18 cellular contexts compared by ENCODE assay signal in the genomic region with DNA sequence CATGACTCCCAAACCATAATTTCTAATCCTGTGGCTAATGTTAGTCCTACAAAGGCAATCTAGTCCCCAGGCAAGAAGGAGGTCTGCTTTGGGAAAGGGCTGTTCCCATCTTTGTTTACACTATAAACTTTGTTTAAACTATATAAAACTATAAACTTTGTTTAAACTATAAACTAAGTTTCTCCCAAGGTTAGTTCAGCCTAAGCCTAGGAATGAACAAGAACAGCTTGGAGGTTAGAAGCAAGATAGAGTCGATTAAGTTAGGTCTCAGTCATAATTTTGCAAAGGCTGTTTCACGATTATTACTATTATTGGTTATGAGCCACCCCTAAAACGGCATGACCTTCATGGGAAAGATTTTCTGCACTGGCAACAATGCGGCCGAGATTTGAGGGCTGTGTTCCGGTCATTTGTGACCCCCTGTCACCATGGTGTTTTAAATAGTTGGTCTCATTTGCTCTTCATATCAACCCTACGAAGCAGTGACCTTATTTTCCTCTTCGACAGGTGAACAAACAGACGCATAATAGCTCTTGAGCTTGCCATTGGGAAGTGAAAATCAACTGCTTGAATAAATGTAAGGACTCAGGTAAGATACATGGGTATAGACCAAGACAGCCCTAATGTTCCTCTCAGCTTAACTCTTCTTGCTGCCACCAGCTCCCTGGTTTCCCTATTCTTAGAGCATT.
"Had no signal": no experiment of that assay in that cellular context is flagged by ENCODE, and none has a peak within 500 bp of the region (broad histone marks: within the 10 kb centered on the region; RNA-seq: fewer than 3 reads in every experiment).

No MANE protein-coding gene starts in this region.

- ATAC-seq: body of pancreas; heart left ventricle; pancreas; stimulated activated effector memory CD8-positive, alpha-beta T cell treated with anti-CD3 and anti-CD28 coated beads, Interleukin-12 subunit alpha, Interleukin-12 subunit beta, amount 100 ng/mL, for 72 hours had no signal

- H3K27ac ChIP-seq: body of pancreas, coronary artery, heart left ventricle, pancreas, thoracic aorta, uterus had no signal

- H3K36me3 ChIP-seq: heart left ventricle, pancreas, thoracic aorta, uterus had no signal

- H3K27me3 ChIP-seq: body of pancreas, heart left ventricle, uterus had no signal

- DNase-seq: activated naive CD8-positive, alpha-beta T cell treated with anti-CD3 and anti-CD28 coated beads for 36 hours; amygdala; body of pancreas; central memory CD4-positive, alpha-beta T cell; foreskin melanocyte; heart left ventricle; naive B cell; pancreas; retina; stimulated activated CD4-positive, alpha-beta T cell treated with anti-CD3 and anti-CD28 coated beads, Interleukin-12 subunit alpha, Interleukin-12 subunit beta, amount 100 ng/mL, for 4 hours; stimulated activated CD4-positive, alpha-beta T cell treated with anti-CD3 and anti-CD28 coated beads, Interleukin-2, amount 100 ng/mL, for 24 hours; T-helper 9 cell; uterus had no signal

- FAIRE-seq: endothelial cell of umbilical vein, pancreas had no signal

- H3K4me1 ChIP-seq: body of pancreas, heart left ventricle, pancreas, uterus had no signal

- H3K4me3 ChIP-seq: body of pancreas, coronary artery, heart left ventricle, lung, pancreas, thoracic aorta, uterus had no signal

- H3K9me3 ChIP-seq: body of pancreas, heart left ventricle, pancreas, thoracic aorta, uterus had no signal
